ENCODE assay signal across 1 cellular context in genomic region chr9:118761016-118761790, GRCh38.
TF ChIP-seq lines count a peak whose summit lies in the region.

No MANE protein-coding gene starts in this region.

TF ChIP-seq in GM23338, 12 proteins besides CTCF, POLR2A, EP300 and RAD21 (continued from another document):
- TF ChIP-seq ZNF462 (CRISPR knock-in tag; IDR thresholded peaks at IDR 0.05) = no peak
- no peak for TF ChIP-seq ETS1 (IDR thresholded peaks at IDR 0.05)
- no peak for TF ChIP-seq REST (IDR thresholded peaks at IDR 0.05; ENCODE audit: unreplicated experiment)
- TF ChIP-seq ZNF331 (CRISPR knock-in tag; IDR thresholded peaks at IDR 0.05; ENCODE audit: low read depth) = no peak
- TF ChIP-seq JUNB (IDR thresholded peaks at IDR 0.05; ENCODE audit: unreplicated experiment) = no peak
- TF ChIP-seq EZH2phosphoT487 (IDR thresholded peaks at IDR 0.05; ENCODE audit: unreplicated experiment) = no peak
- TF ChIP-seq NANOG (IDR thresholded peaks at IDR 0.05; ENCODE audit: borderline replicate concordance) = no peak
